In the genomic region with DNA sequence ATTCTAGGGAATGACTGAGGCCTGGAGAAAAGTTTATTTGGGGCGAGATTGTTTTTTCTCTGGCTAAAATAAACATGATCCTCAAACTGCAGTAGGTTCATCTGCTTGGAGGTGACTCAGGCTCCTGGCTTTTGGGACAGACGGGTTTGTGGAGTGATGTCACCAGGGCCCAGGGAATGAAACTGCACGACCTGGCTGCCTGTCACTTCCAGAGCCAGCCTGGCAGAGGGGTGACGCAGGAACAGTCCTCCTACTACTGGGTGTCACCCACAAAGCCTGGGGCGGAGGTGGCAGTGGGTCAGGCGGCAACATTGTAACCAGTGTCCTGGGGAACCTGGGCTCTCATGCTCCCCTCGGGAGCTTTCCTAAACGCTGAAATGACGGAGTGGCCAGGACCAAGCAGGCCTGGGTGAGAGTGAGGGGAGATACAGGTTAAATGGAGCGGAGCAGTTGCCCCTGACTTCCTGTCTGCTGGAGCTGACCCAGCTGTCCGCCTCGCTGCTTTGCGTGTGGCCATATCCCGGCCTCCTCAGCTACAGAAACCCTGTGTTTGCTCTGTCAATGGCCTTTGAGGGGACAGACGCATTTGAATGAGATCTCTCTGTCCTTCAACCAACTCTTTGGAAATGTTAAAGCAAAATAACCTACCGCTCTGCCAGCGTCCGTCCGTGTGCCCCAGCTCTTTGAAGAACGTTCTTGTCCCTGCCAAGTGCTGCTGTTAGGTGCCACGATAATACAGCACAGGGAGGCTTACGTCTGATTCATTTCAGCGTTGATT, we compare ENCODE assay signal across 9 cellular contexts. TPM values are rescaled to one million over a fixed set of nuclear protein-coding genes. Genes with fewer than 3 reads are reported as not detected.
DNase-seq lines count a peak whose midpoint lies in the region; ATAC-seq and TF ChIP-seq lines count a peak whose summit lies in the region.
"Had no signal": no experiment of that assay in that cellular context is flagged by ENCODE, and none has a peak within 500 bp of the region (broad histone marks: within the 10 kb centered on the region; RNA-seq: fewer than 3 reads in every experiment).

No MANE protein-coding gene starts in this region.

- 30% methylated on average over 23 of the region's 23 CpGs for WGBS in mammary epithelial cell (ENCODE audit: low coverage, missing lambda C conversion rate)
- WGBS in upper lobe of left lung, 2 donors = 53 to 79% methylated on average over 17 to 19 of the region's 23 CpGs

- no TSS peak for BruUV-seq in mammary epithelial cell (replicated peaks; lab: Mats Ljungman, UMichigan)

- in situ Hi-C loops in mammary epithelial cell (cut with MboI; ENCODE audit: low sequenced_read_pairs in 2 of 2) = no loop called here

- H3K36me3 ChIP-seq in mammary epithelial cell (ENCODE audit: insufficient read depth, low read length) (no peaks in the 10 kb centered on the region), upper lobe of left lung (peaks cover 0 to 4% (median 0%) of the 10 kb centered on the region in 4 donors)
- H3K36me3 ChIP-seq: neutrophil had no signal

- H3K4me2 ChIP-seq in mammary epithelial cell (ENCODE audit: insufficient read depth, low read depth, low read length) = peak overlapping the region; percentile 73

- no peaks in the 10 kb centered on the region for H4K20me1 ChIP-seq in mammary epithelial cell (ENCODE audit: insufficient read depth, low read length)

- no peak for TF ChIP-seq EP300 in upper lobe of left lung (IDR thresholded peaks at IDR 0.05)

- H2AFZ ChIP-seq in mammary epithelial cell (ENCODE audit: low read depth, low read length) = peak overlapping the region; percentile 15

- TF ChIP-seq POLR2A in upper lobe of left lung (IDR thresholded peaks at IDR 0.05) = no peak

- CTCF ChIA-PET in mammary epithelial cell (lab: Charles Lee; ENCODE audit: low non-redundant PET) = interaction anchor here (0.6 kb wide), 1 partner anchor 755 kb away, joined by 5 read pairs; no protein-coding TSS in a partner anchor

- H3K79me2 ChIP-seq in mammary epithelial cell (ENCODE audit: insufficient read depth, low read length) = peaks cover 94% of the 10 kb centered on the region

- TF ChIP-seq CTCF in mammary epithelial cell (conservative IDR thresholded peaks at IDR 0.05 in 1 of 2, IDR thresholded peaks at IDR 0.05 in 1 of 2; ENCODE audit: extremely low read depth in 1 of 2, insufficient read depth in 1 of 2, low read depth in 1 of 2, low read length in 2 of 2) (no peak), upper lobe of left lung (IDR thresholded peaks at IDR 0.05) (no peak)

- intact Hi-C loops in mammary epithelial cell (cut with micrococcal nuclease) = loop anchor here (1.0 to 5.0 kb wide), 3 partner anchors 11 to 49 kb away; no protein-coding TSS in a partner anchor

- no peaks in the 10 kb centered on the region for H3K27me3 ChIP-seq in mammary epithelial cell (ENCODE audit: insufficient read depth, low read length)
- no peaks in the 10 kb centered on the region for H3K27me3 ChIP-seq in upper lobe of left lung

- ATAC-seq in upper lobe of left lung (ENCODE audit: low FRiP score in 2 of 2) (no peak), GM18868 (IDR thresholded peaks at IDR 0.05; ENCODE audit: unreplicated experiment) (no peak)

- H3K27ac ChIP-seq in mammary epithelial cell (ENCODE audit: insufficient read depth, low read depth, low read length) (peak overlapping the region; percentile 55), upper lobe of left lung (peak overlapping the region; percentile 6 to 73 (median 63))
- H3K27ac ChIP-seq: neutrophil had no signal

- peak overlapping the region; percentile 3 for H3K9ac ChIP-seq in mammary epithelial cell (ENCODE audit: insufficient read depth, low read length)

- peak; percentile 40 for DNase-seq in SIG-M5 treated with dmso at 0.1 percent for 504 hours (lab: John Stamatoyannopoulos, UW; ENCODE audit: unreplicated experiment)
- no peak for DNase-seq in SIG-M5 (lab: John Stamatoyannopoulos, UW)
- peak; percentile 57 for DNase-seq in mammary epithelial cell
- peak; percentile 91 for DNase-seq in kidney tubule cell (ENCODE audit: low spot score)
- DNase-seq in upper lobe of left lung = peak in 1 of 2 donors; percentile 73
- no peak for DNase-seq in NCI-H146 (lab: John Stamatoyannopoulos, UW)
- DNase-seq in NCI-H2081 (lab: John Stamatoyannopoulos, UW) = no peak

- no peaks in the 10 kb centered on the region for H3K9me3 ChIP-seq in mammary epithelial cell (replicated peaks; ENCODE audit: insufficient read depth, low read length)
- no peaks in the 10 kb centered on the region for H3K9me3 ChIP-seq in upper lobe of left lung
- H3K9me3 ChIP-seq: neutrophil had no signal

- H3K4me3 ChIP-seq in mammary epithelial cell (replicated peaks in 1 of 3; ENCODE audit: insufficient read depth in 1 of 3, low read depth in 2 of 3, low read length in 3 of 3) (no peak overlapping the region), upper lobe of left lung (no peak overlapping the region)

- peaks cover 61% of the 10 kb centered on the region for H3K4me1 ChIP-seq in mammary epithelial cell (ENCODE audit: insufficient read depth, low read length)
- H3K4me1 ChIP-seq in upper lobe of left lung = peaks cover 19 to 57% (median 33%) of the 10 kb centered on the region in 4 donors

- dilution Hi-C loops in mammary epithelial cell (cut with HindIII; ENCODE audit: low sequenced_read_pairs) = loop anchor here (25.0 kb wide), 1 partner anchor 396 kb away; the partner anchor contains the start of genes MPHOSPH9 and MTRFR

RNA-seq across cellular contexts. Expression of gene HIP1R, which starts 6.5 kb away (rescaled TPM):
- total RNA-seq in mammary epithelial cell (10 to 100 TPM; 52.1 to 59.7 TPM), upper lobe of left lung (100 to 1,000 TPM in 1 of 6 donors, 10 to 100 TPM in 5; 34.2 to 137 (median 46.9) TPM)
- 22.5 TPM for polyA plus RNA-seq in mammary epithelial cell
- polyA minus RNA-seq in mammary epithelial cell = 105 TPM

RNA-seq across cellular contexts. Expression of gene VPS37B, which starts 54.2 kb away (rescaled TPM):
- total RNA-seq in mammary epithelial cell = 10 to 100 TPM; 30.8 to 60.7 TPM
- 56.7 TPM for polyA plus RNA-seq in mammary epithelial cell
- 35.7 TPM for polyA minus RNA-seq in mammary epithelial cell
- 10 to 100 TPM; 41.2 to 93.2 (median 64.0) TPM for total RNA-seq in upper lobe of left lung

Comparison
In these comparisons a context has a peak if more than half of its experiments do, and no peak if none do; other contexts are left out.
1. DNase-seq: peak in SIG-M5 treated with dmso at 0.1 percent for 504 hours (single experiment), mammary epithelial cell (single experiment) and kidney tubule cell (single experiment); none in SIG-M5 (single experiment), NCI-H146 (single experiment) and NCI-H2081 (0 of 2).